15 cellular contexts compared by ENCODE assay signal in genomic region chr16:54063374-54063773, GRCh38.
"Had no signal": no experiment of that assay in that cellular context is flagged by ENCODE, and none has a peak within 500 bp of the region (broad histone marks: within the 10 kb centered on the region; RNA-seq: fewer than 3 reads in every experiment).

No MANE protein-coding gene starts in this region.

- H3K9me3 ChIP-seq: esophagus squamous epithelium, lower lobe of right lung, psoas muscle, suprapubic skin, thyroid gland, uterus had no signal

- H3K36me3 ChIP-seq: esophagus squamous epithelium, lower lobe of right lung, suprapubic skin, thyroid gland, uterus had no signal

- H3K4me2 ChIP-seq: hepatocyte had no signal

- H3K27me3 ChIP-seq: esophagus squamous epithelium, foreskin keratinocyte, hepatocyte, suprapubic skin, thyroid gland, uterus had no signal

- H3K79me2 ChIP-seq: hepatocyte had no signal

- H3K4me3 ChIP-seq: esophagus squamous epithelium, hepatocyte, lower lobe of right lung, psoas muscle, suprapubic skin, thyroid gland, uterus had no signal

- H3K4me1 ChIP-seq: foreskin keratinocyte, lower lobe of right lung, suprapubic skin, uterus had no signal

- DNase-seq: esophagus squamous epithelium; foreskin keratinocyte; left colon; lower lobe of right lung; mesenchymal stem cell; naive B cell; psoas muscle; small intestine; stimulated activated CD4-positive, alpha-beta T cell treated with anti-CD3 and anti-CD28 coated beads, Interleukin-12 subunit alpha, Interleukin-12 subunit beta, amount 100 ng/mL, for 4 hours; stimulated activated naive CD4-positive, alpha-beta T cell treated with Interleukin-2 at 50 U/mL for 16 hours; thyroid gland; uterus had no signal

- FAIRE-seq: colon, small intestine had no signal

- H3K27ac ChIP-seq: esophagus squamous epithelium, foreskin keratinocyte, hepatocyte, lower lobe of right lung, psoas muscle, suprapubic skin, thyroid gland, uterus had no signal

- ATAC-seq: foreskin keratinocyte, left colon, lower lobe of right lung, psoas muscle had no signal

- H2AFZ ChIP-seq: hepatocyte had no signal
